ENCODE assay signal across 13 cellular contexts in genomic region chr9:81318571-81318970, GRCh38.
A peak's percentile ranks its signal among the peaks of the same experiment; 100 is the strongest.
DNase-seq lines count a peak whose midpoint lies in the region; ATAC-seq, FAIRE-seq and TF ChIP-seq lines count a peak whose summit lies in the region.
"Had no signal": no experiment of that assay in that cellular context is flagged by ENCODE, and none has a peak within 500 bp of the region (broad histone marks: within the 10 kb centered on the region; RNA-seq: fewer than 3 reads in every experiment).

No MANE protein-coding gene starts in this region.

- intact Hi-C loops in uterus (cut with DNase I; ENCODE audit: low total_unique reads): no loop called here
- intact Hi-C loops in esophagus muscularis mucosa (cut with DNase I): no loop called here

- H2AFZ ChIP-seq in astrocyte (ENCODE audit: low read depth, low read length) (no peak overlapping the region), hepatocyte (no peak overlapping the region)

- H3K9me3 Mint-ChIP-seq in astrocyte (ENCODE audit: unreplicated experiment): peaks cover 3% of the 10 kb centered on the region

- no peak overlapping the region for H3K4me3 Mint-ChIP-seq in astrocyte (ENCODE audit: unreplicated experiment)
- H3K4me3 Mint-ChIP-seq: activated naive CD8-positive, alpha-beta T cell had no signal

- H3K9ac ChIP-seq in astrocyte (ENCODE audit: low read length): no peak overlapping the region
- H3K9ac ChIP-seq: BLaER1 had no signal

- H3K4me3 ChIP-seq in HEK293 (ENCODE audit: low read depth, low read length): no peak overlapping the region
- no peak overlapping the region for H3K4me3 ChIP-seq in astrocyte (ENCODE audit: insufficient read depth, low read depth, low read length)
- no peak overlapping the region for H3K4me3 ChIP-seq in hepatocyte
- no peak overlapping the region for H3K4me3 ChIP-seq in uterus
- H3K4me3 ChIP-seq in esophagus muscularis mucosa: no peak overlapping the region
- H3K4me3 ChIP-seq: BLaER1, pancreas, SJSA1 had no signal

- no peaks in the 10 kb centered on the region for H3K27me3 Mint-ChIP-seq in astrocyte (ENCODE audit: low read depth, unreplicated experiment)
- H3K27me3 Mint-ChIP-seq: activated naive CD8-positive, alpha-beta T cell had no signal

- CTCF ChIA-PET in HEK293 (lab: Yijun Ruan, JAX): no interaction called here

- H3K27ac Mint-ChIP-seq in astrocyte (ENCODE audit: unreplicated experiment): no peak overlapping the region
- H3K27ac Mint-ChIP-seq: activated naive CD8-positive, alpha-beta T cell had no signal

- H3K79me2 ChIP-seq in astrocyte (ENCODE audit: insufficient read depth, low read length) (no peaks in the 10 kb centered on the region), hepatocyte (no peaks in the 10 kb centered on the region)

- peaks cover 5% of the 10 kb centered on the region for H3K4me1 Mint-ChIP-seq in astrocyte (ENCODE audit: low read depth, unreplicated experiment)

- H3K9me2 ChIP-seq in hepatocyte (replicated peaks; ENCODE audit: insufficient read depth): no peaks in the 10 kb centered on the region

- no peaks in the 10 kb centered on the region for H3K9me3 ChIP-seq in HEK293 (ENCODE audit: control insufficient read depth, insufficient read depth, low read depth, low read length)
- H3K9me3 ChIP-seq in astrocyte (ENCODE audit: insufficient read depth, low read depth, low read length): no peaks in the 10 kb centered on the region
- no peaks in the 10 kb centered on the region for H3K9me3 ChIP-seq in hepatocyte (ENCODE audit: low read depth)
- no peaks in the 10 kb centered on the region for H3K9me3 ChIP-seq in uterus
- peaks cover 0 to 4% (median 1%) of the 10 kb centered on the region in 4 donors for H3K9me3 ChIP-seq in esophagus muscularis mucosa
- H3K9me3 ChIP-seq: pancreas, SJSA1 had no signal

- FAIRE-seq in astrocyte (lab: Jason Lieb, UNC): peak; percentile 49
- FAIRE-seq: pancreas had no signal

- TF ChIP-seq EP300 in esophagus muscularis mucosa (IDR thresholded peaks at IDR 0.05): no peak

- WGBS in hepatocyte (ENCODE audit: low lambda C conversion rate, missing lambda C conversion rate): 81% methylated on average over 3 of the region's 3 CpGs
- WGBS in esophagus muscularis mucosa: 88% methylated on average over 3 of the region's 3 CpGs

- TF ChIP-seq POLR2A in uterus (IDR thresholded peaks at IDR 0.05) (no peak), esophagus muscularis mucosa (IDR thresholded peaks at IDR 0.05; ENCODE audit: low read depth) (no peak)

- H3K4me2 ChIP-seq in astrocyte (ENCODE audit: low read length): no peak overlapping the region
- no peak overlapping the region for H3K4me2 ChIP-seq in hepatocyte
- H3K4me2 ChIP-seq: BLaER1 had no signal

- ATAC-seq in HG02840 (IDR thresholded peaks at IDR 0.05; ENCODE audit: low FRiP score, unreplicated experiment): no peak

- H3K4me1 ChIP-seq in HEK293 (ENCODE audit: control insufficient read depth, insufficient read depth, low read length) (no peaks in the 10 kb centered on the region), astrocyte (ENCODE audit: insufficient read depth, low read length) (no peaks in the 10 kb centered on the region), hepatocyte (ENCODE audit: insufficient read depth) (no peaks in the 10 kb centered on the region), uterus (no peaks in the 10 kb centered on the region), esophagus muscularis mucosa (peaks cover 0 to 4% (median 0%) of the 10 kb centered on the region in 4 donors)
- H3K4me1 ChIP-seq: BLaER1, pancreas had no signal

- POLR2A ChIA-PET in HEK293 (lab: Yijun Ruan, JAX): no interaction called here

- no peaks in the 10 kb centered on the region for H3K27me3 ChIP-seq in astrocyte (ENCODE audit: insufficient read depth, low read length)
- H3K27me3 ChIP-seq in hepatocyte: no peaks in the 10 kb centered on the region
- no peaks in the 10 kb centered on the region for H3K27me3 ChIP-seq in uterus
- no peaks in the 10 kb centered on the region for H3K27me3 ChIP-seq in esophagus muscularis mucosa
- H3K27me3 ChIP-seq: BLaER1, pancreas, SJSA1 had no signal

- no peaks in the 10 kb centered on the region for H4K20me1 ChIP-seq in astrocyte (ENCODE audit: insufficient read depth, low read length)
- H4K20me1 ChIP-seq in hepatocyte (ENCODE audit: insufficient read depth, poor library complexity, severe bottlenecking): no peaks in the 10 kb centered on the region
- H4K20me1 ChIP-seq: BLaER1 had no signal

- DNase-seq in AG08395 (ENCODE audit: low spot score) (peak; percentile 63), astrocyte (ENCODE audit: low read depth) (peak; percentile 72), hepatocyte (ENCODE audit: low spot score) (no peak), COR-L47 (lab: John Stamatoyannopoulos, UW) (no peak), uterus (no peak), esophagus muscularis mucosa (ENCODE audit: extremely low spot score) (no peak)
- DNase-seq: NCI-H526, pancreas had no signal

- TF ChIP-seq CTCF in HEK293 (tag by site-specific recombination; IDR thresholded peaks at IDR 0.05) (no peak), astrocyte (IDR thresholded peaks at IDR 0.05; ENCODE audit: insufficient read depth, low read depth, low read length) (no peak), hepatocyte (IDR thresholded peaks at IDR 0.05; ENCODE audit: poor library complexity) (no peak), uterus (IDR thresholded peaks at IDR 0.05) (no peak), esophagus muscularis mucosa (IDR thresholded peaks at IDR 0.05) (no peak)

- H3K36me3 Mint-ChIP-seq in astrocyte (ENCODE audit: low read depth, unreplicated experiment): no peaks in the 10 kb centered on the region
- H3K36me3 Mint-ChIP-seq: activated naive CD8-positive, alpha-beta T cell had no signal

- H3K27ac ChIP-seq in HEK293 (ENCODE audit: extremely low read depth, low read depth, low read length) (no peak overlapping the region), astrocyte (ENCODE audit: low read depth, low read length) (no peak overlapping the region), hepatocyte (peak overlapping the region; percentile 5), uterus (no peak overlapping the region), esophagus muscularis mucosa (replicated peaks in 1 of 4) (no peak overlapping the region)
- H3K27ac ChIP-seq: BLaER1, pancreas, SJSA1 had no signal

- H3K36me3 ChIP-seq in HEK293 (ENCODE audit: control insufficient read depth in 2 of 2, insufficient read depth in 1 of 2, low read length in 2 of 2) (no peaks in the 10 kb centered on the region), astrocyte (ENCODE audit: insufficient read depth, low read length) (no peaks in the 10 kb centered on the region), hepatocyte (replicated peaks; ENCODE audit: insufficient read depth, low read depth) (no peaks in the 10 kb centered on the region), uterus (no peaks in the 10 kb centered on the region), esophagus muscularis mucosa (no peaks in the 10 kb centered on the region)
- H3K36me3 ChIP-seq: BLaER1, pancreas, SJSA1 had no signal

TF ChIP-seq in HEK293, 187 proteins besides CTCF, POLR2A, EP300 and RAD21:
- no peak for TF ChIP-seq ZNF10 (tag by site-specific recombination; IDR thresholded peaks at IDR 0.05)
- TF ChIP-seq ZNF623 (tag by site-specific recombination; IDR thresholded peaks at IDR 0.05): no peak
- 0 out of 2 replicates have a peak, but pooled peaks have one; percentile 37 for TF ChIP-seq SP7 (tag by site-specific recombination; IDR thresholded peaks at IDR 0.05)
- TF ChIP-seq ZSCAN4 (tag by site-specific recombination; IDR thresholded peaks at IDR 0.05): no peak
- TF ChIP-seq GLI2 (tag by site-specific recombination; IDR thresholded peaks at IDR 0.05; ENCODE audit: borderline replicate concordance, low read depth): no peak
- TF ChIP-seq ZNF169 (tag by site-specific recombination; IDR thresholded peaks at IDR 0.05): no peak
- no peak for TF ChIP-seq ATF2 (tag by site-specific recombination; IDR thresholded peaks at IDR 0.05; ENCODE audit: low read depth)

Comparison
In these comparisons a context has a peak if more than half of its experiments do, and no peak if none do; other contexts are left out.
1. DNase-seq: peak in AG08395 (single experiment) and astrocyte (single experiment); none in hepatocyte (single experiment), COR-L47 (single experiment), uterus (0 of 2) and esophagus muscularis mucosa (single experiment).